In the genomic region with DNA sequence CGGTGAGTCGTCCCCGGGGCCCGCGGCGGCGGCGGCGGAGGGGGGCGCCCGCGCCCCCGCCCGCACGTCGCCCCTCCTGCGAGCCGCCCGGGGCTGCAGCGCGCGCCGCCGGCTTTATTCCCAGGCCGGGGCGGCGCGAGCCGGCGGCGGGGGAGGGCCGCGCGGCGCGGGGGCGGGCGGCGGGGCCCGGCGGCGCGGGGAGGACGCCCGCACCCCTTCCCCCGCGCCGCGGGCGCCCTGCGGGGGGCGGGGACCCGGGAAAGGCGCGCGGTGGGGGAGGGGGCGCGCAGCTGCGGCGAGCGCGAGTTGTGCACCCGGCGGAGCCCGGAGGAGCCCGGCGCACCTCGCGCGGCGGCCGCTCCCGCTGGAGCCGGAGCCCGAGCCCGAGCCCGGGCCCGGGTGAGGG, we compare ENCODE assay signal across 8 cellular contexts. TPM values are rescaled to one million over a fixed set of nuclear protein-coding genes. Genes with fewer than 3 reads are reported as not detected.
DNase-seq lines count a peak whose midpoint lies in the region; ATAC-seq and TF ChIP-seq lines count a peak whose summit lies in the region.

No MANE protein-coding gene starts in this region.

- peaks cover 13% of the 10 kb centered on the region for H3K36me3 Mint-ChIP-seq in activated naive CD8-positive, alpha-beta T cell treated with anti-CD3 and anti-CD28 coated beads, Interleukin-2, amount 10 ng/mL, durations not matched to agents 7 days and 5 days
- peaks cover 23% of the 10 kb centered on the region for H3K36me3 Mint-ChIP-seq in stimulated activated memory B cell treated with anti-CD40 and anti-IgM and Interleukin-4, amounts not matched to agents 10 μg/mL and 1 μg/mL and 100 μg/mL, for 72 hours

- peaks cover 37% of the 10 kb centered on the region for H3K4me1 Mint-ChIP-seq in activated naive CD8-positive, alpha-beta T cell treated with anti-CD3 and anti-CD28 coated beads, Interleukin-2, amount 10 ng/mL, durations not matched to agents 7 days and 5 days
- peaks cover 59% of the 10 kb centered on the region for H3K4me1 Mint-ChIP-seq in stimulated activated memory B cell treated with anti-CD40 and anti-IgM and Interleukin-4, amounts not matched to agents 10 μg/mL and 1 μg/mL and 100 μg/mL, for 72 hours

- no peaks in the 10 kb centered on the region for H3K9me3 Mint-ChIP-seq in activated naive CD8-positive, alpha-beta T cell treated with anti-CD3 and anti-CD28 coated beads, Interleukin-2, amount 10 ng/mL, durations not matched to agents 7 days and 5 days
- H3K9me3 Mint-ChIP-seq in stimulated activated memory B cell treated with anti-CD40 and anti-IgM and Interleukin-4, amounts not matched to agents 10 μg/mL and 1 μg/mL and 100 μg/mL, for 72 hours: no peaks in the 10 kb centered on the region

- no peak for DNase-seq in AG09309 (ENCODE audit: low read depth)
- DNase-seq in activated naive CD8-positive, alpha-beta T cell treated with anti-CD3 and anti-CD28 coated beads, Interleukin-2, amount 10 ng/mL, durations not matched to agents 7 days and 5 days: peak; percentile 69
- no peak for DNase-seq in SKM-1 treated with dmso at 0.1 percent for 144 hours (lab: John Stamatoyannopoulos, UW; ENCODE audit: unreplicated experiment)
- no peak for DNase-seq in HT-29 (ENCODE audit: low spot score)

- no peak overlapping the region for H3K27ac Mint-ChIP-seq in activated naive CD8-positive, alpha-beta T cell treated with anti-CD3 and anti-CD28 coated beads, Interleukin-2, amount 10 ng/mL, durations not matched to agents 7 days and 5 days
- H3K27ac Mint-ChIP-seq in stimulated activated memory B cell treated with anti-CD40 and anti-IgM and Interleukin-4, amounts not matched to agents 10 μg/mL and 1 μg/mL and 100 μg/mL, for 72 hours: peak overlapping the region; percentile 98

- ATAC-seq in GM18907 (IDR thresholded peaks at IDR 0.05; ENCODE audit: unreplicated experiment) (peak; percentile 16), HG03521 (IDR thresholded peaks at IDR 0.05; ENCODE audit: unreplicated experiment) (peak; percentile 7)
- ATAC-seq in activated naive CD8-positive, alpha-beta T cell treated with anti-CD3 and anti-CD28 coated beads, Interleukin-2, amount 10 ng/mL, durations not matched to agents 7 days and 5 days (ENCODE audit: low read depth): peak; percentile 4
- ATAC-seq in stimulated activated memory B cell treated with anti-CD40 and anti-IgM and Interleukin-4, amounts not matched to agents 10 μg/mL and 1 μg/mL and 100 μg/mL, for 72 hours: peak; percentile 21

- no peaks in the 10 kb centered on the region for H3K27me3 Mint-ChIP-seq in activated naive CD8-positive, alpha-beta T cell treated with anti-CD3 and anti-CD28 coated beads, Interleukin-2, amount 10 ng/mL, durations not matched to agents 7 days and 5 days
- no peaks in the 10 kb centered on the region for H3K27me3 Mint-ChIP-seq in stimulated activated memory B cell treated with anti-CD40 and anti-IgM and Interleukin-4, amounts not matched to agents 10 μg/mL and 1 μg/mL and 100 μg/mL, for 72 hours

- POLR2A ChIA-PET in activated naive CD8-positive, alpha-beta T cell treated with anti-CD3 and anti-CD28 coated beads, Interleukin-2, amount 10 ng/mL, durations not matched to agents 7 days and 5 days (lab: Charles Lee): interaction anchor here (0.6 to 2.2 kb wide), 23 partner anchors 11 to 1266 kb away, joined by 3 to 72 read pairs (median 5); partner anchors contain the start of genes ILRUN, RPS10, SMIM29 and TAF11

- no peaks in the 10 kb centered on the region for H3K9me3 ChIP-seq in iPS-18c (ENCODE audit: control insufficient read depth, insufficient read depth, low read length)

- no peak for TF ChIP-seq CTCF in AG09309 (IDR thresholded peaks at IDR 0.05; ENCODE audit: control insufficient read depth, insufficient read depth, low read depth, low read length, missing control alignments)

- peak overlapping the region; percentile 90 for H3K4me3 Mint-ChIP-seq in activated naive CD8-positive, alpha-beta T cell treated with anti-CD3 and anti-CD28 coated beads, Interleukin-2, amount 10 ng/mL, durations not matched to agents 7 days and 5 days
- no peak overlapping the region for H3K4me3 Mint-ChIP-seq in stimulated activated memory B cell treated with anti-CD40 and anti-IgM and Interleukin-4, amounts not matched to agents 10 μg/mL and 1 μg/mL and 100 μg/mL, for 72 hours

- H3K4me3 ChIP-seq in AG09309 (ENCODE audit: control insufficient read depth, low read depth, low read length) (peak overlapping the region; percentile 83), iPS-18c (ENCODE audit: insufficient read depth, low read depth, low read length) (peak overlapping the region; percentile 92)

RNA-seq across cellular contexts. Expression of gene HMGA1, which starts 0.6 kb away (rescaled TPM):
- total RNA-seq in activated naive CD8-positive, alpha-beta T cell treated with anti-CD3 and anti-CD28 coated beads, Interleukin-2, amount 10 ng/mL, durations not matched to agents 7 days and 5 days: 100 to 1,000 TPM; 233 to 247 TPM
- 1,158 and 1,171 TPM in 2 replicates for total RNA-seq in HT-29 (2014; rRNA removed; shearing (Covaris generic))

RNA-seq across cellular contexts. Expression of gene SMIM29, which starts 11.5 kb away (rescaled TPM):
- total RNA-seq in activated naive CD8-positive, alpha-beta T cell treated with anti-CD3 and anti-CD28 coated beads, Interleukin-2, amount 10 ng/mL, durations not matched to agents 7 days and 5 days: 10 to 100 TPM; 24.4 to 28.3 TPM
- total RNA-seq in HT-29 (2014; rRNA removed; shearing (Covaris generic)): 25.2 and 26.8 TPM in 2 replicates
